Comparison of ENCODE assay signal across 1 cellular context in the genomic region with DNA sequence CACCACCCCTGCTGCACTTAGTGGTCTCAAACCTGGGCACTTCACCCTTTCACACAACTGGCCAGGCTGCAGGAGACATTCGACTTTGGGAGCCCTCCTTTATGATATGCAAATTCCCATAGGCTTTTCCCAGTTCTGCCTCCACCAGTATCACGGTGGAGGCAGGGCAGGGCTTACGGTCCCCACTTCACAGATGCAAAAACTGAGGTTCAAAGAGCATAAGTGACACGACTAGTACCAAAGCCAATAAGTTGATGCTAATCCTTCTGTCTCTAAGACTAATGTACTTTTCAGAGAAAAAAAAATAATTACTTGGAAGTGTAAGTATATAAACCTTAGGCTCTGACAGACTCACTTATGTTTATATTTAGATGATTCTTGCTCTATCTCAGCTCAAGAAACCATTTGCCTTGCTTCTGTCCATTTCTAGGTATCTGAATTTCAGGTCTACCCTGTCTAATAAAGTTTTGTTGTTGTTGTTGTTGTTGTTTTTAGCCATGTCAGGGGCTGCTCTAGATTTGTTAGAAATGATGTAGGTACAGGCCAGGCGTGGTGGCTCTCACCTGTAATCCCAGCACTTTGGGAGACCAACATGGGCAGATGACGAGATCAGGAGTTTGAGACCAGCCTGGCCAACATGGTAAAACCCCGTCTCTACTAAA.
TF ChIP-seq lines count a peak whose summit lies in the region.

No MANE protein-coding gene starts in this region.

TF ChIP-seq in H1, 55 proteins besides CTCF, POLR2A, EP300 and RAD21:
- no peak for TF ChIP-seq SUZ12 (IDR thresholded peaks at IDR 0.05; ENCODE audit: low read length)
- TF ChIP-seq ZNF274 (IDR thresholded peaks at IDR 0.05; ENCODE audit: borderline replicate concordance, extremely low read depth, low read length), result no peak
- TF ChIP-seq SIRT6 (IDR thresholded peaks at IDR 0.05; ENCODE audit: low read length), result no peak
- 0 out of 2 replicates have a peak, but pooled peaks have one; percentile 12 for TF ChIP-seq KDM1A (IDR thresholded peaks at IDR 0.05; ENCODE audit: borderline replicate concordance, low read length)
